ENCODE assay signal across 8 cellular contexts in genomic region chr14:23469127-23469905, GRCh38. TPM values are rescaled to one million over a fixed set of nuclear protein-coding genes. Genes with fewer than 3 reads are reported as not detected.
DNase-seq lines count a peak whose midpoint lies in the region; ATAC-seq and TF ChIP-seq lines count a peak whose summit lies in the region.

TSS of gene NGDN (plus strand) at chr14:23469703. CDS start at chr14:23469716, 13 bp downstream.

- TF ChIP-seq POLR2A in testis (IDR thresholded peaks at IDR 0.05), result peak; percentile 12

- peak within 1 kb of the TSS; percentile 81 for H3K4me2 ChIP-seq in SK-N-SH

- H3K4me1 ChIP-seq in SK-N-SH (ENCODE audit: control insufficient read depth in 1 of 2, insufficient read depth in 2 of 2, low read depth in 1 of 2, low read length in 1 of 2) (peaks cover 0 to 7% of the 10 kb centered on the region in 2 experiments; a peak in 2 of 4 replicates), testis (peaks cover 22% of the 10 kb centered on the region)

- POLR2A ChIA-PET in SK-N-SH (lab: Yijun Ruan, JAX), result interaction anchor here (0.6 kb wide), 1 partner anchor 92 kb away, joined by 3 read pairs; no protein-coding TSS in a partner anchor

- H3K36me3 ChIP-seq in SK-N-SH (replicated peaks in 1 of 2; ENCODE audit: control insufficient read depth in 1 of 2, insufficient read depth in 2 of 2, low read length in 1 of 2), result peaks cover 23 to 35% of the 10 kb centered on the region in 2 experiments
- H3K36me3 ChIP-seq in testis (ENCODE audit: low read depth, missing control alignments), result no peaks in the 10 kb centered on the region

- peaks cover 6% of the 10 kb centered on the region for H3K36me3 Mint-ChIP-seq in activated naive CD4-positive, alpha-beta T cell treated with anti-CD3 and anti-CD28 coated beads, Interleukin-2, amount 50 U/mL, for 24 hours

- CTCF ChIA-PET in SK-N-SH (lab: Yijun Ruan, JAX), result interaction anchor here (0.7 to 26.4 kb wide), 10 partner anchors 9 to 163 kb away, joined by 3 to 785 read pairs (median 4); partner anchors contain the start of genes AP1G2, PABPN1 and THTPA

- peaks cover 5% of the 10 kb centered on the region for H3F3A ChIP-seq in SK-N-SH (replicated peaks; ENCODE audit: insufficient read depth)

- TF ChIP-seq RAD21 in SK-N-SH (IDR thresholded peaks at IDR 0.05; ENCODE audit: low read length), result peak; percentile 69

- peak within 1 kb of the TSS; percentile 83 for H3K9ac ChIP-seq in SK-N-SH

- peaks cover 30% of the 10 kb centered on the region for H3K79me2 ChIP-seq in SK-N-SH (ENCODE audit: insufficient read depth)

- H3K9me2 ChIP-seq in SK-N-SH, result no peaks in the 10 kb centered on the region

- no peaks in the 10 kb centered on the region for H3K27me3 Mint-ChIP-seq in activated naive CD4-positive, alpha-beta T cell treated with anti-CD3 and anti-CD28 coated beads, Interleukin-2, amount 50 U/mL, for 24 hours

- H3K27me3 ChIP-seq in SK-N-SH (ENCODE audit: insufficient read depth) (no peaks in the 10 kb centered on the region), testis (no peaks in the 10 kb centered on the region)

- intact Hi-C loops in testis (cut with DNase I; ENCODE audit: low total_unique reads), result no loop called here

- H3K4me3 ChIP-seq in SK-N-SH (ENCODE audit: low read depth in 2 of 2, low read length in 1 of 2) (peak within 1 kb of the TSS; percentile 92 to 96), testis (peak within 1 kb of the TSS; percentile 68 to 98)

- H3K27ac ChIP-seq in SK-N-SH (ENCODE audit: low read depth in 2 of 2, low read length in 1 of 2), result peak within 1 kb of the TSS; percentile 61 to 88
- peak within 1 kb of the TSS; percentile 81 to 87 for H3K27ac ChIP-seq in testis

- peak; percentile 92 for ATAC-seq in HG02588 (IDR thresholded peaks at IDR 0.05; ENCODE audit: unreplicated experiment)

- TF ChIP-seq CTCF in GM10266 (IDR thresholded peaks at IDR 0.05; ENCODE audit: control insufficient read depth, insufficient read depth, low read depth, missing control alignments), result peak; percentile 71
- peak; percentile 78 for TF ChIP-seq CTCF in SK-N-SH (IDR thresholded peaks at IDR 0.05)
- peak; percentile 88 to 99 (median 98) for TF ChIP-seq CTCF in testis (IDR thresholded peaks at IDR 0.05)

- H3K9me3 Mint-ChIP-seq in activated naive CD4-positive, alpha-beta T cell treated with anti-CD3 and anti-CD28 coated beads, Interleukin-2, amount 50 U/mL, for 24 hours, result no peaks in the 10 kb centered on the region

- WGBS in SK-N-SH (ENCODE audit: low lambda C conversion rate), result 6% methylated on average over 39 of the region's 41 CpGs
- 1% methylated on average over 38 to 41 of the region's 41 CpGs for WGBS in testis, 2 donors

- H4K20me1 ChIP-seq in SK-N-SH (ENCODE audit: insufficient read depth), result no peaks in the 10 kb centered on the region

- DNase-seq in GM10266 (ENCODE audit: extremely low spot score) (peak; percentile 91), NCI-H1048 (lab: John Stamatoyannopoulos, UW) (peak; percentile 98), SK-N-SH (peak; percentile 86), glomerular endothelial cell (ENCODE audit: extremely low read depth, low read depth, low spot score) (peak; percentile 100), occipital lobe (lab: John Stamatoyannopoulos, UW) (peak; percentile 94), testis (peak; percentile 98)

- H2AFZ ChIP-seq in SK-N-SH (ENCODE audit: low read depth), result peak within 1 kb of the TSS; percentile 97

- H3K27ac Mint-ChIP-seq in activated naive CD4-positive, alpha-beta T cell treated with anti-CD3 and anti-CD28 coated beads, Interleukin-2, amount 50 U/mL, for 24 hours, result peak within 1 kb of the TSS; percentile 23

- H3K9me3 ChIP-seq in SK-N-SH (no peaks in the 10 kb centered on the region), testis (no peaks in the 10 kb centered on the region)

- TF ChIP-seq EP300 in SK-N-SH (IDR thresholded peaks at IDR 0.05; ENCODE audit: borderline replicate concordance in 1 of 2, low read depth in 1 of 2, low read length in 1 of 2), result no peak

- peaks cover 12% of the 10 kb centered on the region for H3K4me1 Mint-ChIP-seq in activated naive CD4-positive, alpha-beta T cell treated with anti-CD3 and anti-CD28 coated beads, Interleukin-2, amount 50 U/mL, for 24 hours

- H3K4me3 Mint-ChIP-seq in activated naive CD4-positive, alpha-beta T cell treated with anti-CD3 and anti-CD28 coated beads, Interleukin-2, amount 50 U/mL, for 24 hours, result no peak within 1 kb of the TSS

TF ChIP-seq in SK-N-SH, 30 proteins besides CTCF, POLR2A, EP300 and RAD21 (continues in another document):
- TF ChIP-seq RFX5 (IDR thresholded peaks at IDR 0.05; ENCODE audit: low read length) (peak; percentile 97), ELF1 (IDR thresholded peaks at IDR 0.05) (peak; percentile 76; the same call in 1 of the 2 replicates), MAX (IDR thresholded peaks at IDR 0.05; ENCODE audit: low read depth) (peak; percentile 88), PBX3 (IDR thresholded peaks at IDR 0.05) (peak; percentile 99), GATA2 (CRISPR knock-in tag; IDR thresholded peaks at IDR 0.05) (no peak), IRF3 (IDR thresholded peaks at IDR 0.05; ENCODE audit: low read depth, low read length) (peak; percentile 96), EZH2phosphoT487 (IDR thresholded peaks at IDR 0.05; ENCODE audit: borderline replicate concordance, low read depth) (no peak), JUND (IDR thresholded peaks at IDR 0.05) (no peak), FOXM1 (IDR thresholded peaks at IDR 0.05; ENCODE audit: low read depth) (no peak), TCF12 (IDR thresholded peaks at IDR 0.05) (no peak), ZBTB33 (IDR thresholded peaks at IDR 0.05; ENCODE audit: borderline replicate concordance, low read depth) (0 out of 2 replicates have a peak, but pooled peaks have one; percentile 10), MEF2A (IDR thresholded peaks at IDR 0.05; ENCODE audit: borderline replicate concordance, low read depth) (no peak), NRF1 (IDR thresholded peaks at IDR 0.05; ENCODE audit: low read depth, low read length) (no peak), MXI1 (IDR thresholded peaks at IDR 0.05; ENCODE audit: low read depth, low read length) (peak; percentile 74; the same call in 1 of the 2 replicates), RXRA (IDR thresholded peaks at IDR 0.05; ENCODE audit: borderline replicate concordance, low read depth) (no peak), POLR2AphosphoS5 (IDR thresholded peaks at IDR 0.05; ENCODE audit: low read depth, low read length) (peak; percentile 73), CHD2 (IDR thresholded peaks at IDR 0.05; ENCODE audit: low read length, partially characterized antibody) (peak; percentile 46), SIN3A (IDR thresholded peaks at IDR 0.05; ENCODE audit: borderline replicate concordance, low read depth, low read length) (no peak), SMC3 (IDR thresholded peaks at IDR 0.05; ENCODE audit: low read depth, low read length) (peak; percentile 59), FOXJ3 (CRISPR knock-in tag; IDR thresholded peaks at IDR 0.05) (no peak), GABPA (IDR thresholded peaks at IDR 0.05; ENCODE audit: low read depth) (peak; percentile 100), RCOR1 (IDR thresholded peaks at IDR 0.05; ENCODE audit: low read length) (peak; percentile 26; the same call in 1 of the 2 replicates)

RNA-seq across cellular contexts. Expression of gene NGDN, which starts in this region (rescaled TPM):
- 64.3 and 85.9 TPM in 2 replicates for polyA plus RNA-seq in SK-N-SH (2012; rRNA removed)
- polyA plus RNA-seq in SK-N-SH (2012; cell fraction: cytosol; rRNA removed), result 76.1 and 82.9 TPM in 2 replicates
- polyA plus RNA-seq in SK-N-SH (2012; cell fraction: nucleus; rRNA removed), result 65.1 and 116 TPM in 2 replicates
- 24.6 and 26.5 TPM in 2 replicates for total RNA-seq in glomerular endothelial cell
- 49.1 TPM for total RNA-seq in occipital lobe
- 10 to 100 TPM; 47.5 to 48.7 TPM for total RNA-seq in testis
- polyA plus RNA-seq in testis (ENCODE audit: insufficient read depth, low read depth, low replicate concordance), result 57.9 TPM

Comparison
In these comparisons a context has a peak if more than half of its experiments do, and no peak if none do; other contexts are left out.
1. Peak in every context shown above with its lines: DNase-seq, ATAC-seq, H3K4me3 ChIP-seq and H3K27ac ChIP-seq.